12 cellular contexts compared by ENCODE assay signal in the genomic region with DNA sequence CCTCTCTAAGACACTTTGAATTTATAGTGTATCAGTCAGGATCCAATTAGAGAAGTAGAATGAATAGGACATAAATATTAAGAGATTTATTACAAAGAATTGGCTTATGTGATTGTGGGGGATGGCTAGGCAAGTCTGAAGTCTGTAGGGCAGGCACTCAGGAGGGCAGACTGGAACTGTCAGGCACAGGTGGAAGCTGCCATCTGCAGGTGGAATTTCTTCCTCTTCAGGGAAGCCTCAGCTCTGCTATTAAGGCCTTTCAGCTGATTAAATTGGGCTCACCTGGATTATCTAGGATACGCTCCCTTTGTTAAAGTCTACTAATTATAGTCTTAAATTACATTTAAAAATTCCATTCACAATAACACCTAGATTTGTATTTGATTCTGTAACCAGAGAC.
DNase-seq lines count a peak whose midpoint lies in the region; ATAC-seq and TF ChIP-seq lines count a peak whose summit lies in the region.
"Had no signal": no experiment of that assay in that cellular context is flagged by ENCODE, and none has a peak within 500 bp of the region (broad histone marks: within the 10 kb centered on the region; RNA-seq: fewer than 3 reads in every experiment).

No MANE protein-coding gene starts in this region.

- H3K4me1 ChIP-seq in PC-3 (ENCODE audit: insufficient read depth, low read length) (peaks cover 17% of the 10 kb centered on the region), Karpas-422 (ENCODE audit: low read length) (no peaks in the 10 kb centered on the region), trophoblast cell (ENCODE audit: control insufficient read depth in 1 of 2, insufficient read depth in 2 of 2, low read length in 2 of 2) (peaks cover 3% of the 10 kb centered on the region in 2 experiments)
- H3K4me1 ChIP-seq: ascending aorta had no signal

- no peak overlapping the region for H2AK5ac ChIP-seq in trophoblast cell (ENCODE audit: low read length)

- no peaks in the 10 kb centered on the region for H3K9me2 ChIP-seq in PC-3 (replicated peaks; ENCODE audit: low read length)
- H3K9me2 ChIP-seq in Karpas-422 (replicated peaks; ENCODE audit: insufficient read depth, low read length) = no peaks in the 10 kb centered on the region

- no peaks in the 10 kb centered on the region for H3F3A ChIP-seq in PC-3 (ENCODE audit: low read length, unreplicated experiment)

- no peaks in the 10 kb centered on the region; the same call in 1 of the 2 replicates for H3K27me3 ChIP-seq in GM06990 (replicated peaks; ENCODE audit: control insufficient read depth, insufficient read depth, low read length)
- no peaks in the 10 kb centered on the region for H3K27me3 ChIP-seq in PC-3 (ENCODE audit: low read length)
- no peaks in the 10 kb centered on the region for H3K27me3 ChIP-seq in Karpas-422 (ENCODE audit: low read length)
- no peaks in the 10 kb centered on the region for H3K27me3 ChIP-seq in trophoblast cell (ENCODE audit: insufficient read depth, low read length)
- H3K27me3 ChIP-seq: ascending aorta had no signal

- POLR2A ChIA-PET in PC-3 (lab: Charles Lee; ENCODE audit: unreplicated experiment) = no interaction called here

- H3K36me3 ChIP-seq in GM06990 (ENCODE audit: control insufficient read depth, insufficient read depth, low read length) (no peaks in the 10 kb centered on the region), PC-3 (ENCODE audit: low read depth, low read length) (no peaks in the 10 kb centered on the region), Karpas-422 (ENCODE audit: insufficient read depth, low read length) (no peaks in the 10 kb centered on the region), trophoblast cell (ENCODE audit: control insufficient read depth in 1 of 2, insufficient read depth in 2 of 2, low read length in 2 of 2) (no peaks in the 10 kb centered on the region)
- H3K36me3 ChIP-seq: ascending aorta had no signal

- no CpG with 5 or more reads among the region's 1 CpG for WGBS in trophoblast cell (ENCODE audit: extremely low coverage, insufficient coverage, insufficient read length)

- H3K9ac ChIP-seq in PC-3 (ENCODE audit: low read length) (no peak overlapping the region), Karpas-422 (ENCODE audit: low read length) (no peak overlapping the region), trophoblast cell (ENCODE audit: low read length) (no peak overlapping the region)

- no peak overlapping the region for H3K14ac ChIP-seq in trophoblast cell (ENCODE audit: low read length)

- DNase-seq in GM06990 (ENCODE audit: extremely low read depth, insufficient read length) = no peak
- no peak for DNase-seq in LNCaP clone FGC (ENCODE audit: low read depth)
- peak; percentile 55 for DNase-seq in PC-3
- peak; percentile 41 for DNase-seq in kidney tubule cell (ENCODE audit: low spot score)
- no peak for DNase-seq in Karpas-422
- no peak for DNase-seq in HPDE6-E6E7 (ENCODE audit: extremely low spot score)
- DNase-seq in trophoblast cell = no peak
- DNase-seq: NCI-H524 treated with DMSO at 0.1 percent for 48 hours, T-helper 9 cell had no signal

- H2AFZ ChIP-seq in PC-3 (ENCODE audit: low read length) = no peak overlapping the region
- no peak overlapping the region for H2AFZ ChIP-seq in Karpas-422 (ENCODE audit: low read length)
- H2AFZ ChIP-seq in trophoblast cell (ENCODE audit: insufficient read depth, low read length, poor library complexity) = no peak overlapping the region

- H4K8ac ChIP-seq in trophoblast cell (ENCODE audit: low read depth, low read length) = no peak overlapping the region

- no peaks in the 10 kb centered on the region for H3K79me1 ChIP-seq in trophoblast cell (ENCODE audit: low read length)

- H2BK120ac ChIP-seq in trophoblast cell (ENCODE audit: insufficient read depth, low read length, poor library complexity) = no peak overlapping the region

- no peaks in the 10 kb centered on the region for H3K9me3 ChIP-seq in PC-3 (ENCODE audit: low read length)
- H3K9me3 ChIP-seq in Karpas-422 (ENCODE audit: low read length) = no peaks in the 10 kb centered on the region
- no peaks in the 10 kb centered on the region for H3K9me3 ChIP-seq in trophoblast cell (ENCODE audit: insufficient read depth, low read depth, low read length)
- H3K9me3 ChIP-seq: ascending aorta had no signal

- H3K79me2 ChIP-seq in PC-3 (ENCODE audit: low read length) (no peaks in the 10 kb centered on the region), Karpas-422 (ENCODE audit: low read length) (no peaks in the 10 kb centered on the region), trophoblast cell (ENCODE audit: control insufficient read depth, insufficient read depth, low read length, poor library complexity) (no peaks in the 10 kb centered on the region)

- H4K20me1 ChIP-seq in PC-3 (ENCODE audit: low read length) (no peaks in the 10 kb centered on the region), Karpas-422 (ENCODE audit: insufficient read depth, low read depth, low read length) (no peaks in the 10 kb centered on the region)

- no peak overlapping the region for H2BK5ac ChIP-seq in trophoblast cell (ENCODE audit: low read depth, low read length, poor library complexity)

- BruUV-seq in PC-3 (replicated peaks; lab: Mats Ljungman, UMichigan) = no TSS peak

- H3K4me2 ChIP-seq in PC-3 (ENCODE audit: low read length) (no peak overlapping the region), Karpas-422 (ENCODE audit: low read depth, low read length, poor library complexity, severe bottlenecking) (no peak overlapping the region), trophoblast cell (ENCODE audit: low read length) (no peak overlapping the region)

- H3K4me3 ChIP-seq in GM06990 (replicated peaks; ENCODE audit: low read depth, low read length) (no peak overlapping the region), LNCaP clone FGC (ENCODE audit: low read depth, low read length) (no peak overlapping the region), PC-3 (ENCODE audit: low read length) (no peak overlapping the region), Karpas-422 (ENCODE audit: low read length) (no peak overlapping the region), trophoblast cell (ENCODE audit: low read depth, low read length) (no peak overlapping the region)
- H3K4me3 ChIP-seq: ascending aorta, skin epidermis had no signal

- intact Hi-C loops in PC-3 (cut with micrococcal nuclease) = loop anchor here (5.0 to 10.0 kb wide), 6 partner anchors 52 to 1202 kb away; no protein-coding TSS in a partner anchor

- CTCF ChIA-PET in PC-3 (lab: Charles Lee) = interaction anchor here (0.9 to 1.6 kb wide), 2 partner anchors 136 to 1053 kb away, joined by 3 to 10 read pairs; a partner anchor contains a TSS

- peak; percentile 45; the same call in 1 of the 2 replicates for ATAC-seq in PC-3
- ATAC-seq in GM19463 (IDR thresholded peaks at IDR 0.05; ENCODE audit: unreplicated experiment) = no peak

- TF ChIP-seq CTCF in GM06990 (IDR thresholded peaks at IDR 0.05; ENCODE audit: insufficient read depth, low read length, poor library complexity, severe bottlenecking) (peak; percentile 10), LNCaP clone FGC (IDR thresholded peaks at IDR 0.05; ENCODE audit: control insufficient read depth, extremely low read depth, insufficient read depth) (peak; percentile 78), PC-3 (conservative IDR thresholded peaks at IDR 0.05; ENCODE audit: low read depth, low read length) (peak; percentile 62)

- H3K4ac ChIP-seq in trophoblast cell (ENCODE audit: low read depth, low read length) = no peak overlapping the region

- no peak overlapping the region for H4K91ac ChIP-seq in trophoblast cell (ENCODE audit: low read depth, low read length)

- no peak overlapping the region for H3K23ac ChIP-seq in trophoblast cell (ENCODE audit: low read length)

- H2BK12ac ChIP-seq in trophoblast cell (ENCODE audit: low read length) = no peak overlapping the region

- H3K18ac ChIP-seq in trophoblast cell (ENCODE audit: low read length) = no peak overlapping the region

- H4K12ac ChIP-seq in trophoblast cell (ENCODE audit: low read depth, low read length) = no peak overlapping the region

- H3K27ac ChIP-seq in PC-3 (ENCODE audit: low read length) = no peak overlapping the region
- H3K27ac ChIP-seq in Karpas-422 (ENCODE audit: low read length) = no peak overlapping the region
- no peak overlapping the region for H3K27ac ChIP-seq in trophoblast cell (ENCODE audit: low read depth, low read length)
- H3K27ac ChIP-seq: ascending aorta had no signal

Comparison
In these comparisons a context has a peak if more than half of its experiments do, and no peak if none do; other contexts are left out.
1. DNase-seq: peak in PC-3 (single experiment) and kidney tubule cell (single experiment); none in GM06990 (single experiment), LNCaP clone FGC (single experiment), Karpas-422 (single experiment), HPDE6-E6E7 (single experiment) and trophoblast cell (0 of 2).
2. CTCF ChIP-seq: peak in every context shown above with its lines; median percentile 78 in LNCaP clone FGC; 62 in PC-3; 10 in GM06990.